In the genomic region with DNA sequence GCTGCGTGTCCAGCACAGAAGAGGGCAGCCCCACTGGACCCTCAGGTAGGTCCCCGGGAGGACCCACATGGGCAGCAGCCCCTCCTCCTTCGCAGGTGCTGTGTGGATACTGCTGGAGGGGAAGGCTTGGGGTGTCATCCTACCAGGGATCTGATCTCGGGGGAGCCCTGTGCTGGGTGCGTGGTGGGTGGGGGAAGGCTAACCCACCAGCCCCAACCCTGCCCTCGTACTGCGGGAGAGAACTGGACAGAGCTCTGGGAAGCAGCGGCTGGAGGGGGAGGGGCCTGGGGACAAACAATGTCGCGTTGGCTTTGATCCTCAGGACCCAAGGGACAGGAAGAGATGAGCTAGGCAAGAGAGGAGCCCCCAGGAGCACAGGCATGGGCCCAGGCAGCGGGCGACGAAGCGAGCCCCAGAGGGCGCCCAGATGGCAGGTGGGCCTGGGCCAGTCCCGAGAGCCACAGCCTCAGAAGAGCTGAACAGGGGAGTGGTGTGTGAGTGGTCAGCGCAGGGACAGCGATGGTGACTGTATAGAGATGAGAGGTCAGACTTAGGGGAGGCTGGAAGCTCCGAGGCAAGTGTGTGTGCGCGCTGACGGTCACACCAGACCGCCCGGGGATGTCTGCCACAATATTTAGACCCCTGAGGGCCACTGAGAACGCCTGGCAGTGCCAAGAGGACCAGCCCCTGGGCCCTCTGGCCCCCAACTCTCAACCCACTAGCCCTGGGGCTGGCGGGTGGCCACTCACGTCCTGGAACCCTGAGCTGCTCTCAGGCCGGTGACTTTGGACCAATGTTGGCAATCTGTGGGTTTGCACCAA, we compare ENCODE assay signal across 8 cellular contexts. TPM values are rescaled to one million over a fixed set of nuclear protein-coding genes. Genes with fewer than 3 reads are reported as not detected.
A peak's percentile ranks its signal among the peaks of the same experiment; 100 is the strongest.
DNase-seq lines count a peak whose midpoint lies in the region; ATAC-seq, FAIRE-seq and TF ChIP-seq lines count a peak whose summit lies in the region.

No MANE protein-coding gene starts in this region.

- intact Hi-C loops in ascending aorta (cut with DNase I) = no loop called here
- intact Hi-C loops in HepG2 (cut with micrococcal nuclease; ENCODE audit: unreplicated experiment) = no loop called here

- no peak for TF ChIP-seq RAD21 in HepG2 (CRISPR knock-in tag; IDR thresholded peaks at IDR 0.05)

- H3K27ac Mint-ChIP-seq in T-helper 2 cell treated with Interferon-gamma antibody and Interleukin-4, amounts not matched to agents 5 μg/mL and 100 μg/mL, for 36 hours = peak overlapping the region; percentile 91

- no TSS peak for BruUV-seq in HepG2 (replicated peaks; lab: Mats Ljungman, UMichigan)

- H3K4me3 Mint-ChIP-seq in T-helper 2 cell treated with Interferon-gamma antibody and Interleukin-4, amounts not matched to agents 5 μg/mL and 100 μg/mL, for 36 hours = peak overlapping the region; percentile 85

- peaks cover 26% of the 10 kb centered on the region for H4K20me1 ChIP-seq in HepG2 (ENCODE audit: insufficient read depth, low read length)

- H3K27me3 Mint-ChIP-seq in T-helper 2 cell treated with Interferon-gamma antibody and Interleukin-4, amounts not matched to agents 5 μg/mL and 100 μg/mL, for 36 hours (ENCODE audit: low read depth) = no peaks in the 10 kb centered on the region

- H3K79me2 ChIP-seq in HepG2 (ENCODE audit: insufficient read depth, low read length) = peaks cover 36% of the 10 kb centered on the region

- H3K36me3 ChIP-seq in ascending aorta (peaks cover 16 to 17% of the 10 kb centered on the region in 2 donors), HepG2 (replicated peaks in 1 of 2; ENCODE audit: control insufficient read depth in 1 of 2, insufficient read depth in 2 of 2, low read length in 2 of 2) (peaks cover 8 to 22% of the 10 kb centered on the region in 2 experiments), thoracic aorta (peaks cover 16% of the 10 kb centered on the region)

- H2AFZ ChIP-seq in HepG2 (ENCODE audit: low read length) = no peak overlapping the region

- H3K36me3 Mint-ChIP-seq in T-helper 2 cell treated with Interferon-gamma antibody and Interleukin-4, amounts not matched to agents 5 μg/mL and 100 μg/mL, for 36 hours (ENCODE audit: low read depth) = peaks cover 21% of the 10 kb centered on the region

- peaks cover 12% of the 10 kb centered on the region for H3K4me1 Mint-ChIP-seq in T-helper 2 cell treated with Interferon-gamma antibody and Interleukin-4, amounts not matched to agents 5 μg/mL and 100 μg/mL, for 36 hours (ENCODE audit: low read depth)

- no peaks in the 10 kb centered on the region for H3K9me3 ChIP-seq in ascending aorta
- H3K9me3 ChIP-seq in HepG2 (ENCODE audit: low read length) = no peaks in the 10 kb centered on the region
- no peaks in the 10 kb centered on the region for H3K9me3 ChIP-seq in thoracic aorta

- TF ChIP-seq CTCF in ascending aorta (IDR thresholded peaks at IDR 0.05) (no peak), HepG2 (CRISPR knock-in tag; IDR thresholded peaks at IDR 0.05) (peak; percentile 36; the same call in 1 of the 2 replicates), thoracic aorta (IDR thresholded peaks at IDR 0.05) (no peak)

- H3K27me3 ChIP-seq in ascending aorta (no peaks in the 10 kb centered on the region), HepG2 (ENCODE audit: control insufficient read depth in 1 of 2, insufficient read depth in 2 of 2, low read length in 2 of 2) (no peaks in the 10 kb centered on the region; a peak in 1 of 5 replicates), thoracic aorta (replicated peaks; ENCODE audit: insufficient read depth) (no peaks in the 10 kb centered on the region)

- H3K27ac ChIP-seq in ascending aorta = peak overlapping the region; percentile 88 to 96
- peak overlapping the region; percentile 87 for H3K27ac ChIP-seq in HepG2 (ENCODE audit: extremely low read length, insufficient read depth, low read length)
- peak overlapping the region in 1 of 2 donors; percentile 90 for H3K27ac ChIP-seq in thoracic aorta

- in situ Hi-C loops in HepG2 (cut with HindIII; ENCODE audit: extremely low pct_ligation_motif_present, low pct_unique_long_range_greater_than_20kb) = no loop called here

- DNase-seq in T-helper 2 cell treated with Interferon-gamma antibody and Interleukin-4, amounts not matched to agents 5 μg/mL and 100 μg/mL, for 36 hours (ENCODE audit: low spot score) = no peak
- DNase-seq in T-helper 2 cell (no peak), ascending aorta (ENCODE audit: low spot score in 2 of 2) (no peak), HepG2 (ENCODE audit: low spot score) (peak; percentile 85), thoracic aorta (ENCODE audit: low spot score) (no peak), DMS 273 (lab: John Stamatoyannopoulos, UW; ENCODE audit: unreplicated experiment) (no peak), NCI-H1417 (lab: John Stamatoyannopoulos, UW) (no peak), H54 (ENCODE audit: insufficient read length, low spot score) (no peak)

- WGBS in HepG2 (ENCODE audit: low lambda C conversion rate) = 1% methylated on average over 15 of the region's 28 CpGs

- H3K4me2 ChIP-seq in HepG2 (ENCODE audit: low read depth, low read length) = peak overlapping the region; percentile 99

- no peaks in the 10 kb centered on the region for H3K9me3 Mint-ChIP-seq in T-helper 2 cell treated with Interferon-gamma antibody and Interleukin-4, amounts not matched to agents 5 μg/mL and 100 μg/mL, for 36 hours

- H3K9ac ChIP-seq in HepG2 (ENCODE audit: insufficient read depth, low read depth, low read length) = peak overlapping the region; percentile 93

- FAIRE-seq in HepG2 (lab: Jason Lieb, UNC) = peak; percentile 65
- FAIRE-seq in H54 (lab: Jason Lieb, UNC) = no peak

- H3K4me1 ChIP-seq in ascending aorta (peaks cover 0 to 20% of the 10 kb centered on the region in 2 donors), HepG2 (ENCODE audit: insufficient read depth, low read length) (peaks cover 75% of the 10 kb centered on the region), thoracic aorta (ENCODE audit: control insufficient read depth in 1 of 2, low read depth in 2 of 2) (peaks cover 17 to 30% of the 10 kb centered on the region in 2 donors)

- TF ChIP-seq EP300 in HepG2 (IDR thresholded peaks at IDR 0.05; ENCODE audit: low read depth in 2 of 2, low read length in 2 of 2) (0 out of 4 replicates have a peak, but pooled peaks of 1 of the 2 experiments have one; percentile 20), HepG2 (CRISPR knock-in tag; IDR thresholded peaks at IDR 0.05; ENCODE audit: borderline replicate concordance) (peak; percentile 24; the same call in 1 of the 2 replicates)

- POLR2A ChIA-PET in HepG2 (lab: Yijun Ruan, JAX) = interaction anchor here (1.1 to 18.6 kb wide), 6 partner anchors 5 to 28 kb away, joined by 3 to 722 read pairs (median 47); a partner anchor contains a TSS

- peak overlapping the region; percentile 85 to 89 for H3K4me3 ChIP-seq in ascending aorta
- H3K4me3 ChIP-seq in HepG2 (replicated peaks in 1 of 3; ENCODE audit: insufficient read depth in 1 of 3, low read depth in 2 of 3, low read length in 3 of 3) = peak overlapping the region; percentile 52 to 83 (median 71)
- peak overlapping the region; percentile 93 for H3K4me3 ChIP-seq in thoracic aorta

- TF ChIP-seq POLR2A in HepG2 (IDR thresholded peaks at IDR 0.05; ENCODE audit: insufficient read depth in 1 of 2, low read depth in 2 of 2, low read length in 2 of 2) = no peak
- TF ChIP-seq POLR2A in H54 (IDR thresholded peaks at IDR 0.05; ENCODE audit: low read depth, low read length) = no peak

- CTCF ChIA-PET in HepG2 (lab: Yijun Ruan, JAX; ENCODE audit: low intra/inter-chr PET ratio, low total read pairs) = interaction anchor here (1.9 kb wide), 1 partner anchor 28 kb away, joined by 4 read pairs; no protein-coding TSS in a partner anchor

- ATAC-seq in HepG2 = peak; percentile 52
- no peak for ATAC-seq in thoracic aorta (ENCODE audit: insufficient number of reproducible peaks, low FRiP score, low read depth)

RNA-seq across cellular contexts. Expression of a gene that starts 1.4 kb away (rescaled TPM):
- total RNA-seq in ascending aorta (269 TPM), HepG2 (2016; rRNA removed; fragmentation: Illumina TruSeq; extraction: Trizol) (18.2 and 31.2 TPM in 2 replicates), thoracic aorta (100 to 1,000 TPM in 1 of 2 donors, 10 to 100 TPM in 1; 54.0 to 112 TPM)
- 12.4 and 12.6 TPM in 2 replicates for total RNA-seq in HepG2 (2016; cell fraction: cytosol; rRNA removed; fragmentation: Illumina TruSeq; extraction: Trizol; ENCODE audit: low read depth)
- total RNA-seq in HepG2 (2016; cell fraction: insoluble cytoplasmic fraction; rRNA removed; fragmentation: Illumina TruSeq; extraction: Trizol) = 17.3 and 32.7 TPM in 2 replicates
- total RNA-seq in HepG2 (2016; cell fraction: membrane; rRNA removed; fragmentation: Illumina TruSeq; extraction: Trizol) = 27.1 and 31.2 TPM in 2 replicates
- total RNA-seq in HepG2 (2016; cell fraction: nucleus; rRNA removed; fragmentation: Illumina TruSeq; extraction: Trizol) = 24.6 and 30.5 TPM in 2 replicates
- polyA plus RNA-seq in HepG2 (2011; rRNA removed) = 21.6 and 24.1 TPM in 2 replicates
- polyA plus RNA-seq in HepG2 (2011; cell fraction: cytosol; rRNA removed) = 21.4 and 47.8 TPM in 2 replicates
- 121 and 136 TPM in 2 replicates for polyA plus RNA-seq in HepG2 (2011; cell fraction: nucleus; rRNA removed)
- 22.6 and 36.4 TPM in 2 replicates for polyA plus RNA-seq in HepG2 (2012)
- polyA plus RNA-seq in HepG2 (2016; cell fraction: cytosol; fragmentation: Illumina TruSeq; extraction: Trizol; ENCODE audit: low read depth) = 7.3 and 9.3 TPM in 2 replicates
- polyA plus RNA-seq in HepG2 (2016; cell fraction: insoluble cytoplasmic fraction; fragmentation: Illumina TruSeq; extraction: Trizol; ENCODE audit: low read depth) = 21.4 and 25.4 TPM in 2 replicates
- 17.2 and 17.8 TPM in 2 replicates for polyA plus RNA-seq in HepG2 (2016; cell fraction: membrane; fragmentation: Illumina TruSeq; extraction: Trizol; ENCODE audit: low read depth)
- polyA plus RNA-seq in HepG2 (2016; cell fraction: nucleus; fragmentation: Illumina TruSeq; extraction: Trizol; ENCODE audit: insufficient read depth, low read depth) = 62.7 and 63.0 TPM in 2 replicates
- 8.8 and 50.3 TPM in 2 replicates for polyA minus RNA-seq in HepG2 (2011; rRNA and poly(A)+ RNA removed; ENCODE audit: low replicate concordance)
- 23.0 and 37.5 TPM in 2 replicates for polyA minus RNA-seq in HepG2 (2011; cell fraction: cytosol; rRNA and poly(A)+ RNA removed)
- 17.0 and 22.8 TPM in 2 replicates for polyA minus RNA-seq in HepG2 (2011; cell fraction: nucleus; rRNA and poly(A)+ RNA removed)

RNA-seq across cellular contexts. Expression of a gene that starts 40.7 kb away (rescaled TPM):
- total RNA-seq in ascending aorta = 61.8 TPM
- total RNA-seq in HepG2 (2016; rRNA removed; fragmentation: Illumina TruSeq; extraction: Trizol) = 19.6 and 44.7 TPM in 2 replicates
- total RNA-seq in HepG2 (2016; cell fraction: cytosol; rRNA removed; fragmentation: Illumina TruSeq; extraction: Trizol; ENCODE audit: low read depth) = 22.4 and 24.2 TPM in 2 replicates
- 18.8 and 46.8 TPM in 2 replicates for total RNA-seq in HepG2 (2016; cell fraction: insoluble cytoplasmic fraction; rRNA removed; fragmentation: Illumina TruSeq; extraction: Trizol)
- total RNA-seq in HepG2 (2016; cell fraction: membrane; rRNA removed; fragmentation: Illumina TruSeq; extraction: Trizol) = 27.6 and 29.9 TPM in 2 replicates
- total RNA-seq in HepG2 (2016; cell fraction: nucleus; rRNA removed; fragmentation: Illumina TruSeq; extraction: Trizol) = 35.5 and 40.6 TPM in 2 replicates
- 17.2 and 20.2 TPM in 2 replicates for polyA plus RNA-seq in HepG2 (2011; rRNA removed)
- polyA plus RNA-seq in HepG2 (2011; cell fraction: cytosol; rRNA removed) = 16.7 and 25.6 TPM in 2 replicates
- 44.2 and 48.8 TPM in 2 replicates for polyA plus RNA-seq in HepG2 (2011; cell fraction: nucleus; rRNA removed)
- 9.4 and 10.2 TPM in 2 replicates for polyA plus RNA-seq in HepG2 (2012)
- polyA plus RNA-seq in HepG2 (2016; cell fraction: cytosol; fragmentation: Illumina TruSeq; extraction: Trizol; ENCODE audit: low read depth) = 25.8 and 29.9 TPM in 2 replicates
- 22.7 and 25.1 TPM in 2 replicates for polyA plus RNA-seq in HepG2 (2016; cell fraction: insoluble cytoplasmic fraction; fragmentation: Illumina TruSeq; extraction: Trizol; ENCODE audit: low read depth)
- polyA plus RNA-seq in HepG2 (2016; cell fraction: membrane; fragmentation: Illumina TruSeq; extraction: Trizol; ENCODE audit: low read depth) = 26.9 and 27.0 TPM in 2 replicates
- 89.1 and 100 TPM in 2 replicates for polyA plus RNA-seq in HepG2 (2016; cell fraction: nucleus; fragmentation: Illumina TruSeq; extraction: Trizol; ENCODE audit: insufficient read depth, low read depth)
- polyA minus RNA-seq in HepG2 (2011; rRNA and poly(A)+ RNA removed; ENCODE audit: low replicate concordance) = 6.9 and 14.7 TPM in 2 replicates
- polyA minus RNA-seq in HepG2 (2011; cell fraction: cytosol; rRNA and poly(A)+ RNA removed) = 4.4 and 5.2 TPM in 2 replicates
- polyA minus RNA-seq in HepG2 (2011; cell fraction: nucleus; rRNA and poly(A)+ RNA removed) = 4.5 and 4.7 TPM in 2 replicates
- 10 to 100 TPM; 46.1 to 60.1 TPM for total RNA-seq in thoracic aorta

RNA-seq across cellular contexts. Expression of a gene that starts 40.9 kb away (rescaled TPM):
- total RNA-seq in ascending aorta = 6.9 TPM
- 6.6 and 15.8 TPM in 2 replicates for total RNA-seq in HepG2 (2016; rRNA removed; fragmentation: Illumina TruSeq; extraction: Trizol)
- 1.5 and 3.0 TPM in 2 replicates for total RNA-seq in HepG2 (2016; cell fraction: cytosol; rRNA removed; fragmentation: Illumina TruSeq; extraction: Trizol; ENCODE audit: low read depth)
- 6.8 and 15.6 TPM in 2 replicates for total RNA-seq in HepG2 (2016; cell fraction: insoluble cytoplasmic fraction; rRNA removed; fragmentation: Illumina TruSeq; extraction: Trizol)
- total RNA-seq in HepG2 (2016; cell fraction: membrane; rRNA removed; fragmentation: Illumina TruSeq; extraction: Trizol) = 6.4 and 10.5 TPM in 2 replicates
- total RNA-seq in HepG2 (2016; cell fraction: nucleus; rRNA removed; fragmentation: Illumina TruSeq; extraction: Trizol) = 10.6 and 14.2 TPM in 2 replicates
- 7.8 and 9.5 TPM in 2 replicates for polyA plus RNA-seq in HepG2 (2011; rRNA removed)
- 5.9 and 6.1 TPM in 2 replicates for polyA plus RNA-seq in HepG2 (2011; cell fraction: cytosol; rRNA removed)
- polyA plus RNA-seq in HepG2 (2011; cell fraction: nucleus; rRNA removed) = 25.1 and 26.7 TPM in 2 replicates
- polyA plus RNA-seq in HepG2 (2012) = 9.4 and 10.0 TPM in 2 replicates
- polyA plus RNA-seq in HepG2 (2016; cell fraction: cytosol; fragmentation: Illumina TruSeq; extraction: Trizol; ENCODE audit: low read depth) = 2.9 and 3.3 TPM in 2 replicates
- 6.1 and 6.8 TPM in 2 replicates for polyA plus RNA-seq in HepG2 (2016; cell fraction: insoluble cytoplasmic fraction; fragmentation: Illumina TruSeq; extraction: Trizol; ENCODE audit: low read depth)
- polyA plus RNA-seq in HepG2 (2016; cell fraction: membrane; fragmentation: Illumina TruSeq; extraction: Trizol; ENCODE audit: low read depth) = 5.6 and 6.9 TPM in 2 replicates
- 26.3 and 30.4 TPM in 2 replicates for polyA plus RNA-seq in HepG2 (2016; cell fraction: nucleus; fragmentation: Illumina TruSeq; extraction: Trizol; ENCODE audit: insufficient read depth, low read depth)
- polyA minus RNA-seq in HepG2 (2011; rRNA and poly(A)+ RNA removed; ENCODE audit: low replicate concordance) = 5.8 and 12.8 TPM in 2 replicates
- polyA minus RNA-seq in HepG2 (2011; cell fraction: cytosol; rRNA and poly(A)+ RNA removed) = 5.7 and 7.1 TPM in 2 replicates
- 3.4 and 4.5 TPM in 2 replicates for polyA minus RNA-seq in HepG2 (2011; cell fraction: nucleus; rRNA and poly(A)+ RNA removed)
- total RNA-seq in thoracic aorta = 10 to 100 TPM; 17.4 to 30.1 TPM

RNA-seq across cellular contexts. Expression of a gene that starts 53.4 kb away (rescaled TPM):
- not detected for total RNA-seq in ascending aorta
- total RNA-seq in HepG2 (2016; rRNA removed; fragmentation: Illumina TruSeq; extraction: Trizol) = not detected in 2 replicates
- not detected in 2 replicates for total RNA-seq in HepG2 (2016; cell fraction: cytosol; rRNA removed; fragmentation: Illumina TruSeq; extraction: Trizol; ENCODE audit: low read depth)
- not detected in 2 replicates for total RNA-seq in HepG2 (2016; cell fraction: insoluble cytoplasmic fraction; rRNA removed; fragmentation: Illumina TruSeq; extraction: Trizol)
- not detected in 2 replicates for total RNA-seq in HepG2 (2016; cell fraction: membrane; rRNA removed; fragmentation: Illumina TruSeq; extraction: Trizol)
- not detected in 2 replicates for total RNA-seq in HepG2 (2016; cell fraction: nucleus; rRNA removed; fragmentation: Illumina TruSeq; extraction: Trizol)
- not detected in 2 replicates for polyA plus RNA-seq in HepG2 (2011; rRNA removed)
- not detected in 2 replicates for polyA plus RNA-seq in HepG2 (2011; cell fraction: cytosol; rRNA removed)
- polyA plus RNA-seq in HepG2 (2011; cell fraction: nucleus; rRNA removed) = not detected in 2 replicates
- not detected in 2 replicates for polyA plus RNA-seq in HepG2 (2012)
- not detected in 2 replicates for polyA plus RNA-seq in HepG2 (2016; cell fraction: cytosol; fragmentation: Illumina TruSeq; extraction: Trizol; ENCODE audit: low read depth)
- polyA plus RNA-seq in HepG2 (2016; cell fraction: insoluble cytoplasmic fraction; fragmentation: Illumina TruSeq; extraction: Trizol; ENCODE audit: low read depth) = not detected in 2 replicates
- polyA plus RNA-seq in HepG2 (2016; cell fraction: membrane; fragmentation: Illumina TruSeq; extraction: Trizol; ENCODE audit: low read depth) = not detected in 2 replicates
- not detected in 2 replicates for polyA plus RNA-seq in HepG2 (2016; cell fraction: nucleus; fragmentation: Illumina TruSeq; extraction: Trizol; ENCODE audit: insufficient read depth, low read depth)
- 0.07 TPM in 1 of 2 replicates, not detected in the other for polyA minus RNA-seq in HepG2 (2011; rRNA and poly(A)+ RNA removed; ENCODE audit: low replicate concordance)
- not detected in 2 replicates for polyA minus RNA-seq in HepG2 (2011; cell fraction: cytosol; rRNA and poly(A)+ RNA removed)
- not detected in 2 replicates for polyA minus RNA-seq in HepG2 (2011; cell fraction: nucleus; rRNA and poly(A)+ RNA removed)
- total RNA-seq in thoracic aorta = not detected
